13 cellular contexts compared by ENCODE assay signal in genomic region chr12:125140918-125141573, GRCh38.
DNase-seq lines count a peak whose midpoint lies in the region; ATAC-seq lines count a peak whose summit lies in the region.
"Had no signal": no experiment of that assay in that cellular context is flagged by ENCODE, and none has a peak within 500 bp of the region (broad histone marks: within the 10 kb centered on the region; RNA-seq: fewer than 3 reads in every experiment).

No MANE protein-coding gene starts in this region.

- ATAC-seq in HG03135 (IDR thresholded peaks at IDR 0.05; ENCODE audit: unreplicated experiment) = no peak

- in situ Hi-C loops in ACHN (cut with HindIII; ENCODE audit: low pct_ligation_motif_present, low pct_unique_long_range_greater_than_20kb, low sequenced_read_pairs) = no loop called here

- peak; percentile 81 for DNase-seq in ACHN
- DNase-seq in HS-5 (ENCODE audit: low read depth) = peak; percentile 71
- DNase-seq in amniotic stem cell (lab: John Stamatoyannopoulos, UW) = peak; percentile 27
- DNase-seq in glomerular visceral epithelial cell (ENCODE audit: extremely low spot score) = peak; percentile 70
- DNase-seq in COR-L47 (lab: John Stamatoyannopoulos, UW) = no peak
- no peak for DNase-seq in cerebellar cortex (ENCODE audit: low spot score)
- DNase-seq in NCI-H2107 treated with DMSO at 0.1 percent for 48 hours (lab: John Stamatoyannopoulos, UW; ENCODE audit: unreplicated experiment) = no peak
- DNase-seq: effector CD4-positive, alpha-beta T cell; GDM1; naive B cell; NCI-H1694 treated with DMSO at 0.1 percent for 48 hours; T-helper 2 cell had no signal

Comparison
In these comparisons a context has a peak if more than half of its experiments do, and no peak if none do; other contexts are left out.
1. DNase-seq: peak in ACHN (single experiment), HS-5 (single experiment), amniotic stem cell (single experiment) and glomerular visceral epithelial cell (single experiment); none in COR-L47 (single experiment), cerebellar cortex (single experiment) and NCI-H2107 treated with DMSO at 0.1 percent for 48 hours (single experiment).